In the genomic region with DNA sequence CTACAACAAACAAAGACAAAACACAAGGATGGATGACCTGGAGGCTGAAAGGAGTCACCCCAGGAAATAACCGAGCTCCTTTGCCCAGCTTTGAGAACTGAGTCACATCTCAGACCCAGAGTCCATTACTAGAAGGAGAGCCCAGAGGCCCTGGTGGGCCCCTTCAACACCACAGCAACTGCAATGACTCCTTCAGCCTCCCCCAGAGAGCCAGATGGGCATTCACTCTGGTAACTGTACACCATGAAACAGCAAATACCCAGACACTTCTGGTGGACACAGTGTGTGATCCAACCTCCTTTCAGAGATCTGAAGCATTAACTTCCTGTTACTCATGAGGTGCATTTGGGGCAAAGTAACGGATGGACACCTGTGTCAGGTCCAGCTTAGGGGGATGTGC, we compare ENCODE assay signal across 25 cellular contexts. TPM values are rescaled to one million over a fixed set of nuclear protein-coding genes. Genes with fewer than 3 reads are reported as not detected.
"Had no signal": no experiment of that assay in that cellular context is flagged by ENCODE, and none has a peak within 500 bp of the region (broad histone marks: within the 10 kb centered on the region; RNA-seq: fewer than 3 reads in every experiment).

No MANE protein-coding gene starts in this region.

- H3K4me3 ChIP-seq: dorsolateral prefrontal cortex, hepatocyte, lung, psoas muscle, spleen, testis, tibial nerve had no signal

- H3K9me3 ChIP-seq: psoas muscle, spleen, testis had no signal

- H3K9me3 Mint-ChIP-seq: stimulated activated naive CD8-positive, alpha-beta T cell treated with anti-CD3 and anti-CD28 coated beads, Interleukin-15, amount 100 ng/mL, for 72 hours had no signal

- ATAC-seq: left colon; left ventricle myocardium superior; naive thymus-derived CD4-positive, alpha-beta T cell; psoas muscle; sciatic nerve; stimulated activated naive B cell treated with anti-CD40 and anti-IgM and Interleukin-4, amounts not matched to agents 10 μg/mL and 1 μg/mL and 100 μg/mL, for 72 hours; stimulated activated naive CD8-positive, alpha-beta T cell treated with anti-CD3 and anti-CD28 coated beads, Interleukin-15, amount 100 ng/mL, for 72 hours had no signal

- H3K27me3 ChIP-seq: testis had no signal

- DNase-seq: cortex of kidney; dorsolateral prefrontal cortex; effector CD8-positive, alpha-beta T cell; foreskin melanocyte; left colon; left ventricle myocardium superior; mesendoderm; naive thymus-derived CD4-positive, alpha-beta T cell; psoas muscle; retina; spleen; stimulated activated CD4-positive, alpha-beta T cell treated with anti-CD3 and anti-CD28 coated beads, Interleukin-15, amount 100 ng/mL, for 24 hours; stimulated activated CD4-positive, alpha-beta T cell treated with anti-CD3 and anti-CD28 coated beads, Interleukin-2, amount 100 ng/mL, for 24 hours; stimulated activated CD4-positive, alpha-beta T cell treated with anti-CD3 and anti-CD28 coated beads, Interleukin-4, amount 100 ng/mL, for 4 hours; stimulated activated naive B cell treated with anti-CD40 and anti-IgM and Interleukin-4, amounts not matched to agents 10 μg/mL and 1 μg/mL and 100 μg/mL, for 72 hours; stimulated activated naive CD8-positive, alpha-beta T cell treated with anti-CD3 and anti-CD28 coated beads, Interleukin-15, amount 100 ng/mL, for 72 hours; testis had no signal

- H3K36me3 ChIP-seq: spleen, tibial nerve had no signal

- H3K27ac ChIP-seq: dorsolateral prefrontal cortex, hepatocyte, psoas muscle, spleen, testis, tibial nerve had no signal

- H3K4me3 Mint-ChIP-seq: stimulated activated naive B cell treated with anti-CD40 and anti-IgM and Interleukin-4, amounts not matched to agents 10 μg/mL and 1 μg/mL and 100 μg/mL, for 72 hours; stimulated activated naive CD8-positive, alpha-beta T cell treated with anti-CD3 and anti-CD28 coated beads, Interleukin-15, amount 100 ng/mL, for 72 hours had no signal

- H3K27ac Mint-ChIP-seq: stimulated activated naive B cell treated with anti-CD40 and anti-IgM and Interleukin-4, amounts not matched to agents 10 μg/mL and 1 μg/mL and 100 μg/mL, for 72 hours; stimulated activated naive CD8-positive, alpha-beta T cell treated with anti-CD3 and anti-CD28 coated beads, Interleukin-15, amount 100 ng/mL, for 72 hours had no signal

RNA-seq across cellular contexts. Expression of a gene that starts 22.6 kb away (rescaled TPM):
- total RNA-seq: dorsolateral prefrontal cortex; hepatocyte; left colon; left ventricle myocardium superior; lung; naive thymus-derived CD4-positive, alpha-beta T cell; omental fat pad; psoas muscle; sciatic nerve; skeletal muscle tissue; spleen; subcutaneous adipose tissue; tibial nerve; ureter had no signal

RNA-seq across cellular contexts. Expression of a gene that starts 39.0 kb away (rescaled TPM):
- total RNA-seq: sciatic nerve, skeletal muscle tissue had no signal
